20 cellular contexts compared by ENCODE assay signal in genomic region chr4:75637827-75638226, GRCh38. TPM values are rescaled to one million over a fixed set of nuclear protein-coding genes. Genes with fewer than 3 reads are reported as not detected.
"Had no signal": no experiment of that assay in that cellular context is flagged by ENCODE, and none has a peak within 500 bp of the region (broad histone marks: within the 10 kb centered on the region; RNA-seq: fewer than 3 reads in every experiment).

No MANE protein-coding gene starts in this region.

- H3K36me3 Mint-ChIP-seq: immature natural killer cell had no signal

- H3K9me3 Mint-ChIP-seq: activated CD4-positive, alpha-beta T cell treated with anti-CD3 and anti-CD28 coated beads, Interleukin-2, amount 10 ng/mL, durations not matched to agents 24 days and 14 days; activated CD8-positive, alpha-beta T cell treated with anti-CD3 and anti-CD28 coated beads for 36 hours; endodermal cell; immature natural killer cell; mesothelial cell of epicardium; natural killer cell had no signal

- H3K27me3 Mint-ChIP-seq: activated CD4-positive, alpha-beta T cell treated with anti-CD3 and anti-CD28 coated beads, Interleukin-2, amount 10 ng/mL, durations not matched to agents 24 days and 14 days; activated CD8-positive, alpha-beta T cell treated with anti-CD3 and anti-CD28 coated beads for 36 hours had no signal

- ATAC-seq: activated CD8-positive, alpha-beta T cell treated with anti-CD3 and anti-CD28 coated beads for 36 hours; left lobe of liver; natural killer cell; upper lobe of right lung had no signal

- H3K4me1 Mint-ChIP-seq: endodermal cell, natural killer cell had no signal

- H3K27ac Mint-ChIP-seq: activated CD4-positive, alpha-beta T cell treated with anti-CD3 and anti-CD28 coated beads, Interleukin-2, amount 10 ng/mL, durations not matched to agents 24 days and 14 days; activated CD8-positive, alpha-beta T cell treated with anti-CD3 and anti-CD28 coated beads for 36 hours; endodermal cell; immature natural killer cell had no signal

- H3K27me3 ChIP-seq: sigmoid colon, upper lobe of right lung had no signal

- H3K36me3 ChIP-seq: upper lobe of right lung had no signal

- H3K4me3 Mint-ChIP-seq: activated CD4-positive, alpha-beta T cell treated with anti-CD3 and anti-CD28 coated beads, Interleukin-2, amount 10 ng/mL, durations not matched to agents 24 days and 14 days; activated CD8-positive, alpha-beta T cell treated with anti-CD3 and anti-CD28 coated beads for 36 hours; endodermal cell; immature natural killer cell; mesothelial cell of epicardium; natural killer cell had no signal

- H3K4me3 ChIP-seq: coronary artery, lung, sigmoid colon, smooth muscle cell, upper lobe of right lung had no signal

- H3K9me3 ChIP-seq: sigmoid colon, upper lobe of right lung had no signal

- DNase-seq: activated CD4-positive, alpha-beta T cell treated with anti-CD3 and anti-CD28 coated beads, Interleukin-2, amount 10 ng/mL, durations not matched to agents 24 days and 14 days; activated CD8-positive, alpha-beta T cell treated with anti-CD3 and anti-CD28 coated beads for 36 hours; activated naive CD4-positive, alpha-beta T cell; activated T-cell treated with anti-CD3 and anti-CD28 coated beads, Interleukin-2, amount 50 U/mL, for 1 hour; cerebellar nuclear complex; endodermal cell; immature natural killer cell; natural killer cell; sigmoid colon; stimulated activated CD4-positive, alpha-beta T cell treated with anti-CD3 and anti-CD28 coated beads, Interleukin-15, amount 100 ng/mL, for 24 hours; stimulated activated naive CD4-positive, alpha-beta T cell; T-helper 2 cell; upper lobe of right lung had no signal

- H3K27ac ChIP-seq: coronary artery, epithelial cell of prostate, sigmoid colon, upper lobe of right lung had no signal

RNA-seq across cellular contexts. Expression of gene CDKL2, which starts 7.5 kb away (rescaled TPM):
- total RNA-seq: activated CD4-positive, alpha-beta T cell treated with anti-CD3 and anti-CD28 coated beads, Interleukin-2, amount 10 ng/mL, durations not matched to agents 24 days and 14 days; subcutaneous adipose tissue had no signal
